ENCODE assay signal across 22 cellular contexts in genomic region chr16:50120732-50121131, GRCh38.
"Had no signal": no experiment of that assay in that cellular context is flagged by ENCODE, and none has a peak within 500 bp of the region (broad histone marks: within the 10 kb centered on the region; RNA-seq: fewer than 3 reads in every experiment).

No MANE protein-coding gene starts in this region.

- H3K36me3 Mint-ChIP-seq: natural killer cell treated with Interleukin-12 subunit alpha and Interleukin-12 subunit beta and Interleukin-15 and Interleukin-18, amount 100 ng/mL, for 72 hours; stimulated activated naive B cell treated with anti-CD40 and anti-IgM and Interleukin-4, amounts not matched to agents 10 μg/mL and 1 μg/mL and 100 μg/mL, for 72 hours had no signal

- H3K36me3 ChIP-seq: left ventricle myocardium inferior, ovary, right atrium auricular region, right lobe of liver, stomach, thyroid gland, transverse colon, upper lobe of left lung, vagina had no signal

- H3K9me3 ChIP-seq: left ventricle myocardium inferior, mucosa of descending colon, ovary, right atrium auricular region, right lobe of liver, stomach, testis, thyroid gland, transverse colon, vagina had no signal

- H3K4me3 ChIP-seq: left ventricle myocardium inferior, lung, mucosa of descending colon, ovary, right atrium auricular region, right lobe of liver, stomach, testis, thyroid gland, transverse colon, upper lobe of left lung, vagina had no signal

- ATAC-seq: mucosa of descending colon; naive thymus-derived CD4-positive, alpha-beta T cell; right lobe of liver had no signal

- H3K9me3 Mint-ChIP-seq: natural killer cell treated with Interleukin-12 subunit alpha and Interleukin-12 subunit beta and Interleukin-15 and Interleukin-18, amount 100 ng/mL, for 72 hours had no signal

- H3K4me1 ChIP-seq: left ventricle myocardium inferior, right atrium auricular region, right lobe of liver, stomach, testis, thyroid gland, transverse colon, upper lobe of left lung, vagina had no signal

- DNase-seq: islet precursor cell; left ventricle myocardium inferior; midbrain; mucosa of descending colon; naive thymus-derived CD4-positive, alpha-beta T cell; ovary; right lobe of liver; stimulated activated CD4-positive, alpha-beta T cell treated with anti-CD3 and anti-CD28 coated beads, Interleukin-12 subunit alpha, Interleukin-12 subunit beta, amount 100 ng/mL, for 4 hours; stimulated activated CD4-positive, alpha-beta T cell treated with anti-CD3 and anti-CD28 coated beads, Interleukin-15, amount 100 ng/mL, for 24 hours; stimulated activated CD4-positive, alpha-beta T cell treated with anti-CD3 and anti-CD28 coated beads, Interleukin-2, amount 100 ng/mL, for 24 hours; stimulated activated CD4-positive, alpha-beta T cell treated with anti-CD3 and anti-CD28 coated beads, Interleukin-4, amount 100 ng/mL, for 1 hour; stimulated activated naive B cell treated with anti-CD40 and anti-IgM and Interleukin-4, amounts not matched to agents 10 μg/mL and 1 μg/mL and 100 μg/mL, for 72 hours; stomach; testis; thyroid gland; transverse colon; upper lobe of left lung had no signal

- H3K27ac Mint-ChIP-seq: progenitor cell of endocrine pancreas; stimulated activated naive B cell treated with anti-CD40 and anti-IgM and Interleukin-4, amounts not matched to agents 10 μg/mL and 1 μg/mL and 100 μg/mL, for 72 hours had no signal

- H3K27me3 ChIP-seq: ovary, right atrium auricular region, right lobe of liver, stomach, testis, thyroid gland, transverse colon, upper lobe of left lung, vagina had no signal

- H3K27ac ChIP-seq: left ventricle myocardium inferior, ovary, right atrium auricular region, right lobe of liver, stomach, testis, thyroid gland, transverse colon, upper lobe of left lung, vagina had no signal
